In genomic region chr13:27712421-27712820, GRCh38 we compare ENCODE assay signal across 7 cellular contexts.
DNase-seq lines count a peak whose midpoint lies in the region; ATAC-seq and TF ChIP-seq lines count a peak whose summit lies in the region.

No MANE protein-coding gene starts in this region.

- peak; percentile 9 for DNase-seq in COLO829 (ENCODE audit: low spot score)
- peak; percentile 5 for DNase-seq in adipocyte (ENCODE audit: low read depth)
- no peak for DNase-seq in lung (ENCODE audit: low spot score)
- DNase-seq in ascending aorta (ENCODE audit: low spot score in 2 of 2) = no peak
- DNase-seq in pons (ENCODE audit: low spot score) = no peak

- H3K4me3 ChIP-seq in adipocyte (ENCODE audit: low read length) (no peak overlapping the region), lung (no peak overlapping the region), ascending aorta (no peak overlapping the region)

- no peak overlapping the region for H3K27ac ChIP-seq in lung (ENCODE audit: low read depth in 1 of 2, low read length in 1 of 2)
- no peak overlapping the region for H3K27ac ChIP-seq in ascending aorta

- H3K4me1 ChIP-seq in adipocyte (ENCODE audit: control insufficient read depth, insufficient read depth, low read length) (no peaks in the 10 kb centered on the region), lung (ENCODE audit: control insufficient read depth in 2 of 2, insufficient read depth in 2 of 2, low read length in 2 of 2) (no peaks in the 10 kb centered on the region), ascending aorta (no peaks in the 10 kb centered on the region)

- 39 to 46% methylated on average over 2 of the region's 2 CpGs for WGBS in lung, 2 donors

- TF ChIP-seq CTCF in GM12872 (IDR thresholded peaks at IDR 0.05; ENCODE audit: insufficient read depth, low read depth, low read length) (0 out of 3 replicates have a peak, but pooled peaks have one; percentile 22), lung (IDR thresholded peaks at IDR 0.05; ENCODE audit: control extremely low read depth, extremely low read depth) (peak; percentile 7), ascending aorta (IDR thresholded peaks at IDR 0.05) (peak in 1 of 3 experiments; percentile 41)

- no peaks in the 10 kb centered on the region for H3K9me3 ChIP-seq in adipocyte (ENCODE audit: control insufficient read depth, low read length)
- peaks cover 0 to 1% of the 10 kb centered on the region in 2 donors for H3K9me3 ChIP-seq in lung (ENCODE audit: control insufficient read depth in 2 of 2, insufficient read depth in 1 of 2, low read length in 1 of 2)
- H3K9me3 ChIP-seq in ascending aorta = no peaks in the 10 kb centered on the region

- intact Hi-C loops in ascending aorta (cut with DNase I) = no loop called here

- ATAC-seq in lung (ENCODE audit: insufficient read depth, low FRiP score) (no peak), GM18498 (IDR thresholded peaks at IDR 0.05; ENCODE audit: unreplicated experiment) (no peak)

- H3K27me3 ChIP-seq in adipocyte (replicated peaks; ENCODE audit: control insufficient read depth, insufficient read depth, low read length) = no peaks in the 10 kb centered on the region
- no peaks in the 10 kb centered on the region for H3K27me3 ChIP-seq in lung (ENCODE audit: control insufficient read depth, insufficient read depth)
- H3K27me3 ChIP-seq in ascending aorta = no peaks in the 10 kb centered on the region

- no peaks in the 10 kb centered on the region for H3K36me3 ChIP-seq in adipocyte (ENCODE audit: control insufficient read depth, insufficient read depth, low read length, severe bottlenecking)
- no peaks in the 10 kb centered on the region for H3K36me3 ChIP-seq in lung (ENCODE audit: control insufficient read depth in 2 of 2, insufficient read depth in 2 of 2, low read length in 2 of 2)
- H3K36me3 ChIP-seq in ascending aorta = no peaks in the 10 kb centered on the region

- H3K9ac ChIP-seq in adipocyte (ENCODE audit: low read length) = no peak overlapping the region

Comparison
In these comparisons a context has a peak if more than half of its experiments do, and no peak if none do; other contexts are left out.
1. DNase-seq: peak in COLO829 (single experiment) and adipocyte (single experiment); none in lung (single experiment), ascending aorta (0 of 2) and pons (single experiment).